Comparison of ENCODE assay signal across 24 cellular contexts in the genomic region with DNA sequence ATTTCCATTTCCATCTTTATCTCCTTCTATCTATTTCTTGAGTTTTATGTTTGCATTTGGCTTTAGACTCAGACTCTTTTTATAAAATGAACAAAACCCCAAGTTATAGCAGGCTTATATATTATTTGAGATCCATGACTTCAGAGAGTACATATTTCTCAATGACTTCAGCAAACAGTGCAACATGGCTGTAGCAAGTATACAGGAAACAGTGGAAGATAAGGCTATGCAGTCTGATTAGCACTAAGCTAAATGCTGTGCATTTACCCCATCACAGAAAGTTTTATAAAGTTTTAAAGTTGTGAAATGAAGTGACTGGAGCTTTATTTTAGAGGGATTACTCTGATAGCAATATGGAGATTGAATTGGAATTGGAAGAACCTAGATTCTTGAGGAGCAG.
"Had no signal": no experiment of that assay in that cellular context is flagged by ENCODE, and none has a peak within 500 bp of the region (broad histone marks: within the 10 kb centered on the region; RNA-seq: fewer than 3 reads in every experiment).

No MANE protein-coding gene starts in this region.

- H3K27me3 ChIP-seq: MG63, SJSA1 had no signal

- H3K36me3 ChIP-seq: MG63, SJSA1 had no signal

- DNase-seq: IMR-90, Karpas-422, KG1, MG63, MV-4-11, NCI-H1048, NCI-H1105, NCI-H1417, NCI-H1436 treated with DMSO at 0.1 percent for 48 hours, NCI-H1694, NCI-H187 treated with DMSO at 0.1 percent for 48 hours, NCI-H2029 treated with DMSO at 0.1 percent for 48 hours, NCI-H2171 treated with DMSO at 0.1 percent for 48 hours, NCI-H446, NCI-H510A, NCI-H524 treated with DMSO at 0.1 percent for 48 hours, NCI-H69, NCI-H774, Right ventricle myocardium superior, RPMI8226, SIG-M5 had no signal

- H3K27ac ChIP-seq: HL-60, SJSA1, SK-N-MC had no signal

- H3K4me1 ChIP-seq: SJSA1 had no signal

- H3K9me3 ChIP-seq: MG63, SJSA1 had no signal

- H3K4me3 ChIP-seq: MG63, SJSA1, SK-N-MC had no signal
